ENCODE assay signal across 27 cellular contexts in the genomic region with DNA sequence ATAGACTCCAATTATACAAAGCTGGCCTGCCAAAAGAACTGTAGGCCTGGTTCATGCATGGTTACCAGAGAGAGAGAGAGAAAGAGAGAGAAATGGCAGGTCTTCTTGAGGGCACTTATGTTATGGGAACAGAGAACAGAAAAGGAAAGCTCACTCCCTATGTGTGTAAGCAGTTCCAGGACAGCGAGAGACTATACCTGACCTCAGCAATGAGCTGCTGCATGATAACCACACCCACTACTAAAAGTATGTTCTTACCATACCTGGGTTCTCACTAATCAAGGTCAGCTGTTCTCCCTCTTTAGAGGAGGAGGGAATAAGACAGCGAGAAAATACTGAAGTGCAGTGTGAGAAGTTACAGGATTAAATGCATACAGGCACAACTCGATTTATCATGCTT.
"Had no signal": no experiment of that assay in that cellular context is flagged by ENCODE, and none has a peak within 500 bp of the region (broad histone marks: within the 10 kb centered on the region; RNA-seq: fewer than 3 reads in every experiment).

No MANE protein-coding gene starts in this region.

- H3K79me2 ChIP-seq: hepatocyte, parathyroid adenoma had no signal

- H3K9ac ChIP-seq: neural progenitor cell, parathyroid adenoma had no signal

- H3K4me3 Mint-ChIP-seq: naive B cell; natural killer cell; nephron progenitor cell; neural progenitor cell; stimulated activated memory B cell treated with anti-CD40 and anti-IgM and Interleukin-4, amounts not matched to agents 10 μg/mL and 1 μg/mL and 100 μg/mL, for 72 hours; stimulated activated naive CD8-positive, alpha-beta T cell treated with anti-CD3 and anti-CD28 coated beads, Interleukin-15, amount 100 ng/mL, for 72 hours; type B pancreatic cell had no signal

- H3K4me3 ChIP-seq: hepatocyte, lower lobe of right lung, neural progenitor cell, psoas muscle, right lobe of liver, smooth muscle cell, tibial nerve, vagina had no signal

- H3K27me3 Mint-ChIP-seq: naive B cell; stimulated activated memory B cell treated with anti-CD40 and anti-IgM and Interleukin-4, amounts not matched to agents 10 μg/mL and 1 μg/mL and 100 μg/mL, for 72 hours; stimulated activated naive CD8-positive, alpha-beta T cell treated with anti-CD3 and anti-CD28 coated beads, Interleukin-15, amount 100 ng/mL, for 72 hours; type B pancreatic cell had no signal

- H3K36me3 ChIP-seq: lower lobe of right lung, neural progenitor cell, neutrophil, right lobe of liver, tibial nerve, vagina had no signal

- ATAC-seq: left lobe of liver; natural killer cell; psoas muscle; right lobe of liver; stimulated activated memory B cell treated with anti-CD40 and anti-IgM and Interleukin-4, amounts not matched to agents 10 μg/mL and 1 μg/mL and 100 μg/mL, for 72 hours; stimulated activated naive CD8-positive, alpha-beta T cell treated with anti-CD3 and anti-CD28 coated beads, Interleukin-15, amount 100 ng/mL, for 72 hours had no signal

- H3K27me3 ChIP-seq: hepatocyte, neural progenitor cell, neutrophil, right lobe of liver, tibial nerve, vagina had no signal

- H3K27ac Mint-ChIP-seq: naive B cell; natural killer cell; nephron progenitor cell; neural progenitor cell; stimulated activated memory B cell treated with anti-CD40 and anti-IgM and Interleukin-4, amounts not matched to agents 10 μg/mL and 1 μg/mL and 100 μg/mL, for 72 hours; stimulated activated naive CD8-positive, alpha-beta T cell treated with anti-CD3 and anti-CD28 coated beads, Interleukin-15, amount 100 ng/mL, for 72 hours; type B pancreatic cell had no signal

- DNase-seq: islet precursor cell; lower lobe of right lung; mammary epithelial cell; mesenchymal stem cell; naive B cell; natural killer cell; nephron progenitor cell; occipital lobe; psoas muscle; right lobe of liver; stimulated activated CD4-positive, alpha-beta T cell treated with anti-CD3 and anti-CD28 coated beads, Interleukin-1b, Interleukin-23, amount 100 ng/mL, for 48 hours; stimulated activated CD4-positive, alpha-beta T cell treated with anti-CD3 and anti-CD28 coated beads, Interleukin-2, amount 100 ng/mL, for 48 hours; stimulated activated CD4-positive, alpha-beta T cell treated with anti-CD3 and anti-CD28 coated beads, Interleukin-4, amount 100 ng/mL, for 4 hours; stimulated activated CD8-positive, alpha-beta memory T cell treated with anti-CD3 and anti-CD28 coated beads, Interleukin-4, amount 100 ng/mL, for 48 hours; stimulated activated naive CD4-positive, alpha-beta T cell treated with Interleukin-2 at 50 U/mL for 16 hours; stimulated activated naive CD8-positive, alpha-beta T cell treated with anti-CD3 and anti-CD28 coated beads, Interleukin-15, amount 100 ng/mL, for 72 hours; substantia nigra had no signal

- H3K9me3 ChIP-seq: lower lobe of right lung, neutrophil, psoas muscle, right lobe of liver, tibial nerve, vagina had no signal

- H3K4me1 ChIP-seq: lower lobe of right lung, neural progenitor cell, parathyroid adenoma, psoas muscle, right lobe of liver, tibial nerve, vagina had no signal

- H3K27ac ChIP-seq: hepatocyte, lower lobe of right lung, neural progenitor cell, neutrophil, parathyroid adenoma, psoas muscle, right lobe of liver, tibial nerve, vagina had no signal

- H3K9me3 Mint-ChIP-seq: nephron progenitor cell, neural progenitor cell, type B pancreatic cell had no signal

- H3K4me1 Mint-ChIP-seq: naive B cell; natural killer cell; nephron progenitor cell; neural progenitor cell; stimulated activated memory B cell treated with anti-CD40 and anti-IgM and Interleukin-4, amounts not matched to agents 10 μg/mL and 1 μg/mL and 100 μg/mL, for 72 hours; stimulated activated naive CD8-positive, alpha-beta T cell treated with anti-CD3 and anti-CD28 coated beads, Interleukin-15, amount 100 ng/mL, for 72 hours had no signal

- H3K4me2 ChIP-seq: hepatocyte, neural progenitor cell, smooth muscle cell had no signal

- H3K36me3 Mint-ChIP-seq: naive B cell; natural killer cell; neural progenitor cell; stimulated activated memory B cell treated with anti-CD40 and anti-IgM and Interleukin-4, amounts not matched to agents 10 μg/mL and 1 μg/mL and 100 μg/mL, for 72 hours; type B pancreatic cell had no signal

- H2AFZ ChIP-seq: hepatocyte, neural progenitor cell, parathyroid adenoma had no signal
